Comparison of ENCODE assay signal across 1 cellular context in the genomic region with DNA sequence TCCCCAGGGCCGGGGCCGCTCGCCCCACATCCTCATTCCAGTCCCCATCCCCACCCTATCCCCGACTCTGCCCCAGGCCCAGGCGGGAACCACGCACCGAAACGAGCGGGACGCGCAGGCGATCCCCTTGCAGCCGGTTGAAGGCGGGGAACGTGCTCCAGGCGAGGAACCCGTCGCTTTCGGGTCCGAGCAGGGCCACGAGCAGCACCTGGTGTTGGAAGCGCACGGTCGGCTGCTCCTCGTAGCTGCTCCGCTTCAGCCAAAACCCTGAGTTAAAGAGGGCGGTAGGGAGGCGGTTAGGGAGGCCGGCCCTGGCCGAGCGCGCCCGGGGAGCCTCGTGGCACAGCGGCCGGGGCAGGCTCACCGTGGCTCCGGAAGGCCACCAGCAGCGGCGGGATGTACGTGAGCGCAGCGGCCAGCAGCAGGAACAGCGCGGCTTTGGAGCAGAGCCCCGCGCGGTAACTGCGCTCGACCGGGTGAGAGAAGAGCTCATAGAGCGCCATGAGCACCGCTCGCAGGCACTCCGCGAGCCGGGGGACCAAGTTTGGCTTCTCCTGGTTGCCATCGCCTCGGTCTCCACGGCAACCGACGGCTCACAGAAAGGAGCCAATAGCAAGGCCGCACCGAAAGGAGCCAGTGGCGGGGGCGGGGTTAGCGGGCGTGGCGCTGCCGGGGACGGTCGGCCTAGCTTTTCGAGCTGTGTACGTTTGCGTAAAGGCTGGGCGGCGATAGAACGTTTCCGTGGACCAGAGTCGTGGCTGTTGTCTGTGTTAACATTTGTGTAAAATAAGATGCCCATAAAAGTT.
A peak's percentile ranks its signal among the peaks of the same experiment; 100 is the strongest.
TF ChIP-seq lines count a peak whose summit lies in the region.

A gene with protein sequence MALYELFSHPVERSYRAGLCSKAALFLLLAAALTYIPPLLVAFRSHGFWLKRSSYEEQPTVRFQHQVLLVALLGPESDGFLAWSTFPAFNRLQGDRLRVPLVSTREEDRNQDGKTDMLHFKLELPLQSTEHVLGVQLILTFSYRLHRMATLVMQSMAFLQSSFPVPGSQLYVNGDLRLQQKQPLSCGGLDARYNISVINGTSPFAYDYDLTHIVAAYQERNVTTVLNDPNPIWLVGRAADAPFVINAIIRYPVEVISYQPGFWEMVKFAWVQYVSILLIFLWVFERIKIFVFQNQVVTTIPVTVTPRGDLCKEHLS (minus strand): TSS at position 546 of the 806 bp plus-strand sequence. CDS start 43 bp downstream, at position 503.

TF ChIP-seq in GM12878, 131 proteins besides CTCF, POLR2A, EP300 and RAD21 (continued from another document and continues in another):
- TF ChIP-seq, protein P1, sequence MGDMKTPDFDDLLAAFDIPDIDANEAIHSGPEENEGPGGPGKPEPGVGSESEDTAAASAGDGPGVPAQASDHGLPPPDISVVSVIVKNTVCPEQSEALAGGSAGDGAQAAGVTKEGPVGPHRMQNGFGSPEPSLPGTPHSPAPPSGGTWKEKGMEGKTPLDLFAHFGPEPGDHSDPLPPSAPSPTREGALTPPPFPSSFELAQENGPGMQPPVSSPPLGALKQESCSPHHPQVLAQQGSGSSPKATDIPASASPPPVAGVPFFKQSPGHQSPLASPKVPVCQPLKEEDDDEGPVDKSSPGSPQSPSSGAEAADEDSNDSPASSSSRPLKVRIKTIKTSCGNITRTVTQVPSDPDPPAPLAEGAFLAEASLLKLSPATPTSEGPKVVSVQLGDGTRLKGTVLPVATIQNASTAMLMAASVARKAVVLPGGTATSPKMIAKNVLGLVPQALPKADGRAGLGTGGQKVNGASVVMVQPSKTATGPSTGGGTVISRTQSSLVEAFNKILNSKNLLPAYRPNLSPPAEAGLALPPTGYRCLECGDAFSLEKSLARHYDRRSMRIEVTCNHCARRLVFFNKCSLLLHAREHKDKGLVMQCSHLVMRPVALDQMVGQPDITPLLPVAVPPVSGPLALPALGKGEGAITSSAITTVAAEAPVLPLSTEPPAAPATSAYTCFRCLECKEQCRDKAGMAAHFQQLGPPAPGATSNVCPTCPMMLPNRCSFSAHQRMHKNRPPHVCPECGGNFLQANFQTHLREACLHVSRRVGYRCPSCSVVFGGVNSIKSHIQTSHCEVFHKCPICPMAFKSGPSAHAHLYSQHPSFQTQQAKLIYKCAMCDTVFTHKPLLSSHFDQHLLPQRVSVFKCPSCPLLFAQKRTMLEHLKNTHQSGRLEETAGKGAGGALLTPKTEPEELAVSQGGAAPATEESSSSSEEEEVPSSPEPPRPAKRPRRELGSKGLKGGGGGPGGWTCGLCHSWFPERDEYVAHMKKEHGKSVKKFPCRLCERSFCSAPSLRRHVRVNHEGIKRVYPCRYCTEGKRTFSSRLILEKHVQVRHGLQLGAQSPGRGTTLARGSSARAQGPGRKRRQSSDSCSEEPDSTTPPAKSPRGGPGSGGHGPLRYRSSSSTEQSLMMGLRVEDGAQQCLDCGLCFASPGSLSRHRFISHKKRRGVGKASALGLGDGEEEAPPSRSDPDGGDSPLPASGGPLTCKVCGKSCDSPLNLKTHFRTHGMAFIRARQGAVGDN (IDR thresholded peaks at IDR 0.05) = peak; percentile 42; the same call in 1 of the 2 replicates
- TF ChIP-seq KLF5 (IDR thresholded peaks at IDR 0.05; ENCODE audit: partially characterized antibody) = no peak
- TF ChIP-seq BRCA1 (IDR thresholded peaks at IDR 0.05; ENCODE audit: low read depth, low read length) = no peak
- TF ChIP-seq CREM (IDR thresholded peaks at IDR 0.05; ENCODE audit: low read depth) = peak; percentile 34; the same call in 1 of the 2 replicates
- TF ChIP-seq STAT1 (conservative IDR thresholded peaks at IDR 0.05) = no peak
- TF ChIP-seq YY1 (IDR thresholded peaks at IDR 0.05; ENCODE audit: low read depth, low read length) = peak; percentile 84
- peak; percentile 97 for TF ChIP-seq SIN3A (IDR thresholded peaks at IDR 0.05; ENCODE audit: low read depth, low read length)
- TF ChIP-seq BACH1 (IDR thresholded peaks at IDR 0.05; ENCODE audit: borderline replicate concordance) = 0 out of 2 replicates have a peak, but pooled peaks have one; percentile 18
- no peak for TF ChIP-seq ZZZ3 (IDR thresholded peaks at IDR 0.05; ENCODE audit: control insufficient read depth, insufficient read length, low read depth)
- peak; percentile 5 to 38; a peak in 3 of 4 replicates for TF ChIP-seq BHLHE40 (IDR thresholded peaks at IDR 0.05; ENCODE audit: borderline replicate concordance in 1 of 2, low read depth in 2 of 2, low read length in 1 of 2)
- TF ChIP-seq FOXK2 (IDR thresholded peaks at IDR 0.05) = peak; percentile 30; the same call in 1 of the 2 replicates
- no peak for TF ChIP-seq POLR2AphosphoS2 (IDR thresholded peaks at IDR 0.05; ENCODE audit: low read depth, low read length)
- peak; percentile 68 for TF ChIP-seq SP1 (IDR thresholded peaks at IDR 0.05; ENCODE audit: low read depth, low read length)
- 0 out of 2 replicates have a peak, but pooled peaks have one; percentile 59 for TF ChIP-seq HDGF (IDR thresholded peaks at IDR 0.05)
- TF ChIP-seq, protein P2, sequence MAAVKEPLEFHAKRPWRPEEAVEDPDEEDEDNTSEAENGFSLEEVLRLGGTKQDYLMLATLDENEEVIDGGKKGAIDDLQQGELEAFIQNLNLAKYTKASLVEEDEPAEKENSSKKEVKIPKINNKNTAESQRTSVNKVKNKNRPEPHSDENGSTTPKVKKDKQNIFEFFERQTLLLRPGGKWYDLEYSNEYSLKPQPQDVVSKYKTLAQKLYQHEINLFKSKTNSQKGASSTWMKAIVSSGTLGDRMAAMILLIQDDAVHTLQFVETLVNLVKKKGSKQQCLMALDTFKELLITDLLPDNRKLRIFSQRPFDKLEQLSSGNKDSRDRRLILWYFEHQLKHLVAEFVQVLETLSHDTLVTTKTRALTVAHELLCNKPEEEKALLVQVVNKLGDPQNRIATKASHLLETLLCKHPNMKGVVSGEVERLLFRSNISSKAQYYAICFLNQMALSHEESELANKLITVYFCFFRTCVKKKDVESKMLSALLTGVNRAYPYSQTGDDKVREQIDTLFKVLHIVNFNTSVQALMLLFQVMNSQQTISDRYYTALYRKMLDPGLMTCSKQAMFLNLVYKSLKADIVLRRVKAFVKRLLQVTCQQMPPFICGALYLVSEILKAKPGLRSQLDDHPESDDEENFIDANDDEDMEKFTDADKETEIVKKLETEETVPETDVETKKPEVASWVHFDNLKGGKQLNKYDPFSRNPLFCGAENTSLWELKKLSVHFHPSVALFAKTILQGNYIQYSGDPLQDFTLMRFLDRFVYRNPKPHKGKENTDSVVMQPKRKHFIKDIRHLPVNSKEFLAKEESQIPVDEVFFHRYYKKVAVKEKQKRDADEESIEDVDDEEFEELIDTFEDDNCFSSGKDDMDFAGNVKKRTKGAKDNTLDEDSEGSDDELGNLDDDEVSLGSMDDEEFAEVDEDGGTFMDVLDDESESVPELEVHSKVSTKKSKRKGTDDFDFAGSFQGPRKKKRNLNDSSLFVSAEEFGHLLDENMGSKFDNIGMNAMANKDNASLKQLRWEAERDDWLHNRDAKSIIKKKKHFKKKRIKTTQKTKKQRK (IDR thresholded peaks at IDR 0.05; ENCODE audit: low read depth, low read length) = no peak
- TF ChIP-seq ESRRA (IDR thresholded peaks at IDR 0.05; ENCODE audit: low read length) = no peak
- TF ChIP-seq, protein P3, sequence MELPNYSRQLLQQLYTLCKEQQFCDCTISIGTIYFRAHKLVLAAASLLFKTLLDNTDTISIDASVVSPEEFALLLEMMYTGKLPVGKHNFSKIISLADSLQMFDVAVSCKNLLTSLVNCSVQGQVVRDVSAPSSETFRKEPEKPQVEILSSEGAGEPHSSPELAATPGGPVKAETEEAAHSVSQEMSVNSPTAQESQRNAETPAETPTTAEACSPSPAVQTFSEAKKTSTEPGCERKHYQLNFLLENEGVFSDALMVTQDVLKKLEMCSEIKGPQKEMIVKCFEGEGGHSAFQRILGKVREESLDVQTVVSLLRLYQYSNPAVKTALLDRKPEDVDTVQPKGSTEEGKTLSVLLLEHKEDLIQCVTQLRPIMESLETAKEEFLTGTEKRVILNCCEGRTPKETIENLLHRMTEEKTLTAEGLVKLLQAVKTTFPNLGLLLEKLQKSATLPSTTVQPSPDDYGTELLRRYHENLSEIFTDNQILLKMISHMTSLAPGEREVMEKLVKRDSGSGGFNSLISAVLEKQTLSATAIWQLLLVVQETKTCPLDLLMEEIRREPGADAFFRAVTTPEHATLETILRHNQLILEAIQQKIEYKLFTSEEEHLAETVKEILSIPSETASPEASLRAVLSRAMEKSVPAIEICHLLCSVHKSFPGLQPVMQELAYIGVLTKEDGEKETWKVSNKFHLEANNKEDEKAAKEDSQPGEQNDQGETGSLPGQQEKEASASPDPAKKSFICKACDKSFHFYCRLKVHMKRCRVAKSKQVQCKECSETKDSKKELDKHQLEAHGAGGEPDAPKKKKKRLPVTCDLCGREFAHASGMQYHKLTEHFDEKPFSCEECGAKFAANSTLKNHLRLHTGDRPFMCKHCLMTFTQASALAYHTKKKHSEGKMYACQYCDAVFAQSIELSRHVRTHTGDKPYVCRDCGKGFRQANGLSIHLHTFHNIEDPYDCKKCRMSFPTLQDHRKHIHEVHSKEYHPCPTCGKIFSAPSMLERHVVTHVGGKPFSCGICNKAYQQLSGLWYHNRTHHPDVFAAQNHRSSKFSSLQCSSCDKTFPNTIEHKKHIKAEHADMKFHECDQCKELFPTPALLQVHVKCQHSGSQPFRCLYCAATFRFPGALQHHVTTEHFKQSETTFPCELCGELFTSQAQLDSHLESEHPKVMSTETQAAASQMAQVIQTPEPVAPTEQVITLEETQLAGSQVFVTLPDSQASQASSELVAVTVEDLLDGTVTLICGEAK (IDR thresholded peaks at IDR 0.05; ENCODE audit: borderline replicate concordance) = peak; percentile 52; the same call in 1 of the 2 replicates
- peak; percentile 2; the same call in 1 of the 2 replicates for TF ChIP-seq SMC3 (IDR thresholded peaks at IDR 0.05; ENCODE audit: borderline replicate concordance, low read length)
- peak; percentile 95 for TF ChIP-seq BMI1 (IDR thresholded peaks at IDR 0.05; ENCODE audit: borderline replicate concordance)
- TF ChIP-seq IKZF2 (IDR thresholded peaks at IDR 0.05) = no peak
- TF ChIP-seq NFIC (IDR thresholded peaks at IDR 0.05; ENCODE audit: low read depth, low read length) = no peak
- TF ChIP-seq HDAC2 (IDR thresholded peaks at IDR 0.05) = no peak
- TF ChIP-seq, protein P4, sequence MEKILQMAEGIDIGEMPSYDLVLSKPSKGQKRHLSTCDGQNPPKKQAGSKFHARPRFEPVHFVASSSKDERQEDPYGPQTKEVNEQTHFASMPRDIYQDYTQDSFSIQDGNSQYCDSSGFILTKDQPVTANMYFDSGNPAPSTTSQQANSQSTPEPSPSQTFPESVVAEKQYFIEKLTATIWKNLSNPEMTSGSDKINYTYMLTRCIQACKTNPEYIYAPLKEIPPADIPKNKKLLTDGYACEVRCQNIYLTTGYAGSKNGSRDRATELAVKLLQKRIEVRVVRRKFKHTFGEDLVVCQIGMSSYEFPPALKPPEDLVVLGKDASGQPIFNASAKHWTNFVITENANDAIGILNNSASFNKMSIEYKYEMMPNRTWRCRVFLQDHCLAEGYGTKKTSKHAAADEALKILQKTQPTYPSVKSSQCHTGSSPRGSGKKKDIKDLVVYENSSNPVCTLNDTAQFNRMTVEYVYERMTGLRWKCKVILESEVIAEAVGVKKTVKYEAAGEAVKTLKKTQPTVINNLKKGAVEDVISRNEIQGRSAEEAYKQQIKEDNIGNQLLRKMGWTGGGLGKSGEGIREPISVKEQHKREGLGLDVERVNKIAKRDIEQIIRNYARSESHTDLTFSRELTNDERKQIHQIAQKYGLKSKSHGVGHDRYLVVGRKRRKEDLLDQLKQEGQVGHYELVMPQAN (conservative IDR thresholded peaks at IDR 0.05) = peak; percentile 98
- TF ChIP-seq SRF (IDR thresholded peaks at IDR 0.05; ENCODE audit: low read depth in 2 of 2, low read length in 2 of 2) = peak; percentile 56 to 82; a peak in 3 of 4 replicates
- TF ChIP-seq, protein P5, sequence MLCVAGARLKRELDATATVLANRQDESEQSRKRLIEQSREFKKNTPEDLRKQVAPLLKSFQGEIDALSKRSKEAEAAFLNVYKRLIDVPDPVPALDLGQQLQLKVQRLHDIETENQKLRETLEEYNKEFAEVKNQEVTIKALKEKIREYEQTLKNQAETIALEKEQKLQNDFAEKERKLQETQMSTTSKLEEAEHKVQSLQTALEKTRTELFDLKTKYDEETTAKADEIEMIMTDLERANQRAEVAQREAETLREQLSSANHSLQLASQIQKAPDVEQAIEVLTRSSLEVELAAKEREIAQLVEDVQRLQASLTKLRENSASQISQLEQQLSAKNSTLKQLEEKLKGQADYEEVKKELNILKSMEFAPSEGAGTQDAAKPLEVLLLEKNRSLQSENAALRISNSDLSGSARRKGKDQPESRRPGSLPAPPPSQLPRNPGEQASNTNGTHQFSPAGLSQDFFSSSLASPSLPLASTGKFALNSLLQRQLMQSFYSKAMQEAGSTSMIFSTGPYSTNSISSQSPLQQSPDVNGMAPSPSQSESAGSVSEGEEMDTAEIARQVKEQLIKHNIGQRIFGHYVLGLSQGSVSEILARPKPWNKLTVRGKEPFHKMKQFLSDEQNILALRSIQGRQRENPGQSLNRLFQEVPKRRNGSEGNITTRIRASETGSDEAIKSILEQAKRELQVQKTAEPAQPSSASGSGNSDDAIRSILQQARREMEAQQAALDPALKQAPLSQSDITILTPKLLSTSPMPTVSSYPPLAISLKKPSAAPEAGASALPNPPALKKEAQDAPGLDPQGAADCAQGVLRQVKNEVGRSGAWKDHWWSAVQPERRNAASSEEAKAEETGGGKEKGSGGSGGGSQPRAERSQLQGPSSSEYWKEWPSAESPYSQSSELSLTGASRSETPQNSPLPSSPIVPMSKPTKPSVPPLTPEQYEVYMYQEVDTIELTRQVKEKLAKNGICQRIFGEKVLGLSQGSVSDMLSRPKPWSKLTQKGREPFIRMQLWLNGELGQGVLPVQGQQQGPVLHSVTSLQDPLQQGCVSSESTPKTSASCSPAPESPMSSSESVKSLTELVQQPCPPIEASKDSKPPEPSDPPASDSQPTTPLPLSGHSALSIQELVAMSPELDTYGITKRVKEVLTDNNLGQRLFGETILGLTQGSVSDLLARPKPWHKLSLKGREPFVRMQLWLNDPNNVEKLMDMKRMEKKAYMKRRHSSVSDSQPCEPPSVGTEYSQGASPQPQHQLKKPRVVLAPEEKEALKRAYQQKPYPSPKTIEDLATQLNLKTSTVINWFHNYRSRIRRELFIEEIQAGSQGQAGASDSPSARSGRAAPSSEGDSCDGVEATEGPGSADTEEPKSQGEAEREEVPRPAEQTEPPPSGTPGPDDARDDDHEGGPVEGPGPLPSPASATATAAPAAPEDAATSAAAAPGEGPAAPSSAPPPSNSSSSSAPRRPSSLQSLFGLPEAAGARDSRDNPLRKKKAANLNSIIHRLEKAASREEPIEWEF (IDR thresholded peaks at IDR 0.05; ENCODE audit: insufficient replicate concordance, low read depth, low read length) = no peak
- peak; percentile 78; the same call in 1 of the 2 replicates for TF ChIP-seq CREB1 (IDR thresholded peaks at IDR 0.05; ENCODE audit: low read depth)
- TF ChIP-seq, protein P6, sequence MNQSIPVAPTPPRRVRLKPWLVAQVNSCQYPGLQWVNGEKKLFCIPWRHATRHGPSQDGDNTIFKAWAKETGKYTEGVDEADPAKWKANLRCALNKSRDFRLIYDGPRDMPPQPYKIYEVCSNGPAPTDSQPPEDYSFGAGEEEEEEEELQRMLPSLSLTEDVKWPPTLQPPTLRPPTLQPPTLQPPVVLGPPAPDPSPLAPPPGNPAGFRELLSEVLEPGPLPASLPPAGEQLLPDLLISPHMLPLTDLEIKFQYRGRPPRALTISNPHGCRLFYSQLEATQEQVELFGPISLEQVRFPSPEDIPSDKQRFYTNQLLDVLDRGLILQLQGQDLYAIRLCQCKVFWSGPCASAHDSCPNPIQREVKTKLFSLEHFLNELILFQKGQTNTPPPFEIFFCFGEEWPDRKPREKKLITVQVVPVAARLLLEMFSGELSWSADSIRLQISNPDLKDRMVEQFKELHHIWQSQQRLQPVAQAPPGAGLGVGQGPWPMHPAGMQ (IDR thresholded peaks at IDR 0.05; ENCODE audit: borderline replicate concordance) = no peak
- peak; percentile 32; the same call in 1 of the 2 replicates for TF ChIP-seq HCFC1 (IDR thresholded peaks at IDR 0.05; ENCODE audit: low read length)
- TF ChIP-seq CHD2 (IDR thresholded peaks at IDR 0.05; ENCODE audit: borderline replicate concordance, low read depth, low read length) = peak; percentile 13; the same call in 1 of the 2 replicates
- peak; percentile 35 for TF ChIP-seq IKZF1 (conservative IDR thresholded peaks at IDR 0.05)
